Comparison of ENCODE assay signal across 15 cellular contexts in the genomic region with DNA sequence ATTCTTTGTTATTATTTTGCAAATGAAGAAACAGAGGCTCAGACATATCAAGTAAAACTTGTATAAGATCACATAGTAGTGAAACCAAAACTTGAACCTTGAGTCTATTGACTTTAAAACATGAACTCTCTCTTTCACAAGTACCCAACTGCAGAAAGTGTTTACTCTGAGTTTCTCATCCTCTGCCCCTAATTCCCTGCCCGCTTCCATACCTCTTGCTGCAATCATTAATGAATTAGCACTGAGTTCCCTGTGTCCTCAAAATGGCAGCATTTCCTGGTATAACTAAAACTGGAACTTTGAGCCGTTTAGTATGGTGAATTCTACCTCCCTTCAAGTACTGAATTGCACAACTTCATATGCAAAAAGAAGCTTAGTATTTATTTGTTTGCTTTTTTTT.
DNase-seq lines count a peak whose midpoint lies in the region; ATAC-seq and TF ChIP-seq lines count a peak whose summit lies in the region.
"Had no signal": no experiment of that assay in that cellular context is flagged by ENCODE, and none has a peak within 500 bp of the region (broad histone marks: within the 10 kb centered on the region; RNA-seq: fewer than 3 reads in every experiment).

No MANE protein-coding gene starts in this region.

- H3K36me3 ChIP-seq in esophagus muscularis mucosa (no peaks in the 10 kb centered on the region), gastrocnemius medialis (no peaks in the 10 kb centered on the region)
- H3K36me3 ChIP-seq: brain microvascular endothelial cell, WERI-Rb-1 had no signal

- ATAC-seq in GM18870 (IDR thresholded peaks at IDR 0.05; ENCODE audit: unreplicated experiment) (peak; percentile 45), GM21529 (IDR thresholded peaks at IDR 0.05; ENCODE audit: unreplicated experiment) (peak; percentile 48), HG03159 (IDR thresholded peaks at IDR 0.05; ENCODE audit: unreplicated experiment) (peak; percentile 56), gastrocnemius medialis (no peak)
- ATAC-seq: stimulated activated memory B cell treated with anti-CD40 and anti-IgM and Interleukin-4, amounts not matched to agents 10 μg/mL and 1 μg/mL and 100 μg/mL, for 72 hours had no signal

- TF ChIP-seq CTCF in esophagus muscularis mucosa (IDR thresholded peaks at IDR 0.05), result no peak
- no peak for TF ChIP-seq CTCF in gastrocnemius medialis (IDR thresholded peaks at IDR 0.05 in 4 of 5, conservative IDR thresholded peaks at IDR 0.05 in 1 of 5)

- H3K4me1 ChIP-seq in esophagus muscularis mucosa, result no peaks in the 10 kb centered on the region
- no peaks in the 10 kb centered on the region for H3K4me1 ChIP-seq in gastrocnemius medialis

- TF ChIP-seq EP300 in esophagus muscularis mucosa (IDR thresholded peaks at IDR 0.05), result no peak

- H3K4me3 ChIP-seq in esophagus muscularis mucosa (no peak overlapping the region), gastrocnemius medialis (no peak overlapping the region)
- H3K4me3 ChIP-seq: SK-N-MC had no signal

- H3K9me3 ChIP-seq in esophagus muscularis mucosa (no peaks in the 10 kb centered on the region), gastrocnemius medialis (no peaks in the 10 kb centered on the region)

- H3K27me3 ChIP-seq in esophagus muscularis mucosa (no peaks in the 10 kb centered on the region), gastrocnemius medialis (no peaks in the 10 kb centered on the region)
- H3K27me3 ChIP-seq: brain microvascular endothelial cell had no signal

- peak; percentile 57 for DNase-seq in esophagus muscularis mucosa (ENCODE audit: extremely low spot score)
- DNase-seq in anterior cingulate cortex (lab: John Stamatoyannopoulos, UW), result no peak
- DNase-seq in gastrocnemius medialis, result no peak
- DNase-seq in activated CD4-positive, alpha-beta T cell treated with anti-CD3 and anti-CD28 coated beads for 4 hours, result no peak
- DNase-seq in activated naive CD4-positive, alpha-beta T cell treated with anti-CD3 and anti-CD28 coated beads, Interleukin-2, amount 50 U/mL, for 16 hours, result no peak
- DNase-seq: activated gamma-delta T cell treated with Interleukin-2 at 50 U/mL for 16 hours; brain microvascular endothelial cell; DMS153; effector CD4-positive, alpha-beta T cell; WERI-Rb-1 had no signal

- 83% methylated on average over 2 of the region's 2 CpGs for WGBS in esophagus muscularis mucosa

- intact Hi-C loops in esophagus muscularis mucosa (cut with DNase I) (no loop called here), gastrocnemius medialis (cut with DNase I; ENCODE audit: low total_unique reads) (no loop called here)

- H3K27ac ChIP-seq in esophagus muscularis mucosa (replicated peaks in 1 of 4) (no peak overlapping the region), gastrocnemius medialis (no peak overlapping the region)
- H3K27ac ChIP-seq: brain microvascular endothelial cell, SK-N-MC, WERI-Rb-1 had no signal

- in situ Hi-C loops in gastrocnemius medialis (cut with MboI; ENCODE audit: low sequenced_read_pairs in 4 of 4), result no loop called here

- TF ChIP-seq POLR2A in esophagus muscularis mucosa (IDR thresholded peaks at IDR 0.05; ENCODE audit: low read depth) (no peak), gastrocnemius medialis (IDR thresholded peaks at IDR 0.05) (no peak)

Comparison
In these comparisons a context has a peak if more than half of its experiments do, and no peak if none do; other contexts are left out.
1. ATAC-seq: peak in GM18870 (single experiment), GM21529 (single experiment) and HG03159 (single experiment); none in gastrocnemius medialis (0 of 2).